Comparison of ENCODE assay signal across 19 cellular contexts in the genomic region with DNA sequence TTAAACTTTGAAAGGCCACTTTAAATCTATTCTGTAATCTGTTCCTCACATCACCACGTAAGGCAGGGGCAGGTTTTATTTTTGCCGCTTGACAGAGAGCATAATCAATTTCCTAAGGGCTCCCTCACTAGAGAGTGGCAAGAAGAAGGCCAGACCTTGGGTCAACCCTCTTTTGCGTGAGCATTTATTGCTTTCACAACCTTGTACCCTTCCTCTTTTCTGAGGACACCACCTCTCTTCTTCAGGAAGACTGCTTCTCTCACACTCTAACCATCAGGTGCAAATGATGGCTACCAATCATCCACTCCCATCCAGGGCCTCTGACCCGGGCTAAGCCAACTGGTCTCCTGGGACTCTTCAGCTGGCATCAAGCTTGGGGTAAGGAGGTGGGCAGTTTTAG.
"Had no signal": no experiment of that assay in that cellular context is flagged by ENCODE, and none has a peak within 500 bp of the region (broad histone marks: within the 10 kb centered on the region; RNA-seq: fewer than 3 reads in every experiment).

No MANE protein-coding gene starts in this region.

- H3K27me3 ChIP-seq: adrenal gland, foreskin keratinocyte, spleen had no signal

- H3K36me3 Mint-ChIP-seq: activated naive CD8-positive, alpha-beta T cell; naive B cell had no signal

- H3K4me3 Mint-ChIP-seq: activated CD8-positive, alpha-beta T cell treated with anti-CD3 and anti-CD28 coated beads, Interleukin-2, amount 10 ng/mL, durations not matched to agents 7 days and 5 days; activated naive CD8-positive, alpha-beta T cell; activated T-cell treated with anti-CD3 and anti-CD28 coated beads, Interleukin-2, amount 50 U/mL, for 24 hours had no signal

- H3K27ac ChIP-seq: adrenal gland, foreskin keratinocyte, WERI-Rb-1 had no signal

- H3K9me3 ChIP-seq: adrenal gland, spleen had no signal

- DNase-seq: activated CD4-positive, alpha-beta T cell treated with anti-CD3 and anti-CD28 coated beads, Interleukin-2, amount 50 U/mL, for 1 hour; activated CD4-positive, CD25-positive, alpha-beta regulatory T cell treated with anti-CD3 and anti-CD28 coated beads, Interleukin-2, amount 50 U/mL, for 72 hours; activated CD8-positive, alpha-beta T cell treated with anti-CD3 and anti-CD28 coated beads, Interleukin-2, amount 10 ng/mL, durations not matched to agents 7 days and 5 days; activated naive CD4-positive, alpha-beta T cell; activated T-cell treated with anti-CD3 and anti-CD28 coated beads, Interleukin-2, amount 50 U/mL, for 24 hours; adrenal gland; central memory CD4-positive, alpha-beta T cell; effector memory CD4-positive, alpha-beta T cell; foreskin keratinocyte; kidney; naive B cell; spleen; stimulated activated CD4-positive, alpha-beta T cell treated with anti-CD3 and anti-CD28 coated beads, Interleukin-4, amount 100 ng/mL, for 24 hours; stimulated activated naive CD8-positive, alpha-beta T cell treated with anti-CD3 and anti-CD28 coated beads, Interleukin-15, Interleukin-2, amounts not matched to agents 100 U/mL and 50 U/mL, for 24 hours; WERI-Rb-1 had no signal

- H3K4me1 Mint-ChIP-seq: naive B cell had no signal

- H3K4me3 ChIP-seq: adrenal gland, lung, spleen had no signal

- H3K27ac Mint-ChIP-seq: activated CD8-positive, alpha-beta T cell treated with anti-CD3 and anti-CD28 coated beads, Interleukin-2, amount 10 ng/mL, durations not matched to agents 7 days and 5 days; activated naive CD8-positive, alpha-beta T cell; activated T-cell treated with anti-CD3 and anti-CD28 coated beads, Interleukin-2, amount 50 U/mL, for 24 hours; activated T-helper 2 cell treated with anti-CD3 and anti-CD28 coated beads, Interferon-gamma antibody, Interleukin-2, Interleukin-4, amounts not matched to agents 10 μg/mL and 5 μg/mL and 100 μg/mL, durations not matched to agents 14 hours and 24 hours and 36 hours had no signal

- H3K36me3 ChIP-seq: adrenal gland, spleen, WERI-Rb-1 had no signal

- H3K9me3 Mint-ChIP-seq: activated T-cell treated with anti-CD3 and anti-CD28 coated beads, Interleukin-2, amount 50 U/mL, for 24 hours; activated T-helper 2 cell treated with anti-CD3 and anti-CD28 coated beads, Interferon-gamma antibody, Interleukin-2, Interleukin-4, amounts not matched to agents 10 μg/mL and 5 μg/mL and 100 μg/mL, durations not matched to agents 14 hours and 24 hours and 36 hours had no signal

- ATAC-seq: activated CD8-positive, alpha-beta T cell treated with anti-CD3 and anti-CD28 coated beads, Interleukin-2, amount 10 ng/mL, durations not matched to agents 7 days and 5 days; foreskin keratinocyte; left lobe of liver; stimulated activated naive CD8-positive, alpha-beta T cell treated with anti-CD3 and anti-CD28 coated beads, Interleukin-15, Interleukin-2, amounts not matched to agents 100 U/mL and 50 U/mL, for 24 hours had no signal
